ENCODE assay signal across 7 cellular contexts in genomic region chr16:30535106-30535776, GRCh38. TPM values are rescaled to one million over a fixed set of nuclear protein-coding genes. Genes with fewer than 3 reads are reported as not detected.
DNase-seq lines count a peak whose midpoint lies in the region; ATAC-seq lines count a peak whose summit lies in the region.

No MANE protein-coding gene starts in this region.

- no peak for DNase-seq in activated naive CD8-positive, alpha-beta T cell treated with anti-CD3 and anti-CD28 coated beads, Interleukin-2, amount 50 U/mL, for 24 hours
- DNase-seq in stimulated activated naive B cell treated with anti-CD40 and anti-IgM and Interleukin-4, amounts not matched to agents 10 μg/mL and 1 μg/mL and 100 μg/mL, for 72 hours: no peak
- no peak for DNase-seq in posterior vena cava (ENCODE audit: low spot score)

- H3K4me1 ChIP-seq in iPS-15b (ENCODE audit: control insufficient read depth, insufficient read depth, low read length): peaks cover 6% of the 10 kb centered on the region

- H3K4me1 Mint-ChIP-seq in activated naive CD8-positive, alpha-beta T cell treated with anti-CD3 and anti-CD28 coated beads, Interleukin-2, amount 50 U/mL, for 24 hours: peaks cover 45% of the 10 kb centered on the region
- H3K4me1 Mint-ChIP-seq in stimulated activated naive B cell treated with anti-CD40 and anti-IgM and Interleukin-4, amounts not matched to agents 10 μg/mL and 1 μg/mL and 100 μg/mL, for 72 hours: peaks cover 15 to 41% of the 10 kb centered on the region in 2 donors

- peaks cover 6% of the 10 kb centered on the region for H3K36me3 ChIP-seq in iPS-15b (ENCODE audit: control insufficient read depth, insufficient read depth, low read length)

- H3K36me3 Mint-ChIP-seq in activated naive CD8-positive, alpha-beta T cell treated with anti-CD3 and anti-CD28 coated beads, Interleukin-2, amount 50 U/mL, for 24 hours (ENCODE audit: low read depth): peaks cover 35% of the 10 kb centered on the region
- peaks cover 38 to 52% of the 10 kb centered on the region in 2 donors for H3K36me3 Mint-ChIP-seq in stimulated activated naive B cell treated with anti-CD40 and anti-IgM and Interleukin-4, amounts not matched to agents 10 μg/mL and 1 μg/mL and 100 μg/mL, for 72 hours

- peak overlapping the region; percentile 93 for H3K9ac ChIP-seq in iPS-15b (ENCODE audit: low read depth, low read length)

- H3K4me3 ChIP-seq in iPS-15b (ENCODE audit: low read depth, low read length): peak overlapping the region; percentile 58

- H3K9me3 ChIP-seq in iPS-15b (ENCODE audit: control insufficient read depth, insufficient read depth, low read length): no peaks in the 10 kb centered on the region

- intact Hi-C loops in posterior vena cava (cut with DNase I): no loop called here

- H3K27me3 ChIP-seq in iPS-15b (ENCODE audit: control insufficient read depth, insufficient read depth, low read length): no peaks in the 10 kb centered on the region

- peak overlapping the region; percentile 99 for H3K27ac Mint-ChIP-seq in activated naive CD8-positive, alpha-beta T cell treated with anti-CD3 and anti-CD28 coated beads, Interleukin-2, amount 50 U/mL, for 24 hours
- H3K27ac Mint-ChIP-seq in stimulated activated naive B cell treated with anti-CD40 and anti-IgM and Interleukin-4, amounts not matched to agents 10 μg/mL and 1 μg/mL and 100 μg/mL, for 72 hours: peak overlapping the region; percentile 100

- H3K4me3 Mint-ChIP-seq in activated naive CD8-positive, alpha-beta T cell treated with anti-CD3 and anti-CD28 coated beads, Interleukin-2, amount 50 U/mL, for 24 hours: peak overlapping the region; percentile 96
- peak overlapping the region; percentile 92 to 100 for H3K4me3 Mint-ChIP-seq in stimulated activated naive B cell treated with anti-CD40 and anti-IgM and Interleukin-4, amounts not matched to agents 10 μg/mL and 1 μg/mL and 100 μg/mL, for 72 hours

- ATAC-seq in GM19035 (IDR thresholded peaks at IDR 0.05; ENCODE audit: unreplicated experiment) (peak; percentile 13), HG03280 (IDR thresholded peaks at IDR 0.05; ENCODE audit: unreplicated experiment) (peak; percentile 5), GM21360 (IDR thresholded peaks at IDR 0.05; ENCODE audit: unreplicated experiment) (no peak)
- ATAC-seq in activated naive CD8-positive, alpha-beta T cell treated with anti-CD3 and anti-CD28 coated beads, Interleukin-2, amount 50 U/mL, for 24 hours: peak; percentile 9
- ATAC-seq in stimulated activated naive B cell treated with anti-CD40 and anti-IgM and Interleukin-4, amounts not matched to agents 10 μg/mL and 1 μg/mL and 100 μg/mL, for 72 hours (replicated peaks): peak; percentile 28 to 36

- no peaks in the 10 kb centered on the region for H3K9me3 Mint-ChIP-seq in activated naive CD8-positive, alpha-beta T cell treated with anti-CD3 and anti-CD28 coated beads, Interleukin-2, amount 50 U/mL, for 24 hours
- no peaks in the 10 kb centered on the region for H3K9me3 Mint-ChIP-seq in stimulated activated naive B cell treated with anti-CD40 and anti-IgM and Interleukin-4, amounts not matched to agents 10 μg/mL and 1 μg/mL and 100 μg/mL, for 72 hours

- H3K27me3 Mint-ChIP-seq in activated naive CD8-positive, alpha-beta T cell treated with anti-CD3 and anti-CD28 coated beads, Interleukin-2, amount 50 U/mL, for 24 hours: no peaks in the 10 kb centered on the region
- H3K27me3 Mint-ChIP-seq in stimulated activated naive B cell treated with anti-CD40 and anti-IgM and Interleukin-4, amounts not matched to agents 10 μg/mL and 1 μg/mL and 100 μg/mL, for 72 hours: no peaks in the 10 kb centered on the region

RNA-seq across cellular contexts. Expression of gene ZNF747, which starts 0.6 kb away (rescaled TPM):
- total RNA-seq in posterior vena cava: 1 to 10 TPM; 9.6 to 9.8 TPM

RNA-seq across cellular contexts. Expression of gene ZNF768, which starts 8.9 kb away (rescaled TPM):
- total RNA-seq in posterior vena cava: 10 to 100 TPM; 21.9 to 27.3 TPM

RNA-seq across cellular contexts. Expression of gene ZNF764, which starts 22.9 kb away (rescaled TPM):
- 1 to 10 TPM; 6.0 to 6.5 TPM for total RNA-seq in posterior vena cava

RNA-seq across cellular contexts. Expression of gene ZNF688, which starts 36.3 kb away (rescaled TPM):
- 10 to 100 TPM in 1 of 2 donors, 1 to 10 TPM in 1; 8.8 to 10.8 TPM for total RNA-seq in posterior vena cava

RNA-seq across cellular contexts. Expression of gene ZNF785, which starts 50.3 kb away (rescaled TPM):
- 10 to 100 TPM; 10.2 to 10.5 TPM for total RNA-seq in posterior vena cava
